Comparison of ENCODE assay signal across 1 cellular context in the genomic region with DNA sequence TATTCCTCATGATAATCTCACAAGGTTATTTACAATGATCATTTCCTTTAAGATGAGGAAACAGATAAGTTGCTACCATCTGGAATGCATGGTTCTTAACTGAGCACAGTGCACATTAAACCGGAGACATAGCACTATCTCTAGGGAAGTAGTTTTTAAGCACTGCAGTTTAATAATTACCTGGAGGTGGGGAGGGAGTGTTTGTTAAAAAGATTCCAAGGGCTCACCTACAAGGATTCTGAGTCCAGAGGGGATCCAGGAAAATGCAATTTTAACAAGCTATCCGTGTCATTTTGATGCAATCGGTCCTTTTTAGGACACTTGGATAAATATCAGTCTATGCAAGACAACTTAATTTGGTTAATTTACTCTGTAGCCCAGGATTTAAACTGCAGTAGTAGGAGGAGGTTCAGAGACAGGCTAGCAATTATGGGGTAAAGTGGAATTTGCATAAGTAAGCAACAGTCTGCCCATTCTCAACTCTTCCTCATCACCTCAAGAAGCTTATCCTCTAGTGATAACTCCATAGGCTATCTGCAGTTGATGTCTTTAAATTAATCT.
A peak's percentile ranks its signal among the peaks of the same experiment; 100 is the strongest.
TF ChIP-seq lines count a peak whose summit lies in the region.

No MANE protein-coding gene starts in this region.

TF ChIP-seq in HepG2, 621 proteins besides CTCF, POLR2A, EP300 and RAD21 (continues in another document):
- 0 out of 2 replicates have a peak, but pooled peaks have one; percentile 33 for TF ChIP-seq BCL6 (CRISPR knock-in tag; IDR thresholded peaks at IDR 0.05)
- no peak for TF ChIP-seq ZSCAN21 (CRISPR knock-in tag; IDR thresholded peaks at IDR 0.05; ENCODE audit: borderline replicate concordance)
- no peak for TF ChIP-seq ZNF260 (CRISPR knock-in tag; IDR thresholded peaks at IDR 0.05; ENCODE audit: borderline replicate concordance, low read depth)
- no peak for TF ChIP-seq KLF12 (CRISPR knock-in tag; IDR thresholded peaks at IDR 0.05; ENCODE audit: borderline replicate concordance)
- no peak for TF ChIP-seq FOXP1 (IDR thresholded peaks at IDR 0.05)
- no peak for TF ChIP-seq FOXP1 (CRISPR knock-in tag; IDR thresholded peaks at IDR 0.05)
- TF ChIP-seq SRF (IDR thresholded peaks at IDR 0.05; ENCODE audit: low read depth, low read length): peak; percentile 34; the same call in 1 of the 2 replicates
- 0 out of 2 replicates have a peak, but pooled peaks have one; percentile 14 for TF ChIP-seq ELF3 (CRISPR knock-in tag; IDR thresholded peaks at IDR 0.05)
- TF ChIP-seq MAFK (conservative IDR thresholded peaks at IDR 0.05 in 1 of 2, IDR thresholded peaks at IDR 0.05 in 1 of 2; ENCODE audit: low read length in 2 of 2): no peak
- no peak for TF ChIP-seq PHF20 (CRISPR knock-in tag; IDR thresholded peaks at IDR 0.05)
- TF ChIP-seq SNAPC4 (CRISPR knock-in tag; IDR thresholded peaks at IDR 0.05): no peak
- no peak for TF ChIP-seq ELF1 (CRISPR knock-in tag; IDR thresholded peaks at IDR 0.05)
- TF ChIP-seq ZBTB26 (CRISPR knock-in tag; IDR thresholded peaks at IDR 0.05; ENCODE audit: borderline replicate concordance): no peak
- no peak for TF ChIP-seq TMF1 (CRISPR knock-in tag; IDR thresholded peaks at IDR 0.05; ENCODE audit: low read depth)
- TF ChIP-seq, protein P1, sequence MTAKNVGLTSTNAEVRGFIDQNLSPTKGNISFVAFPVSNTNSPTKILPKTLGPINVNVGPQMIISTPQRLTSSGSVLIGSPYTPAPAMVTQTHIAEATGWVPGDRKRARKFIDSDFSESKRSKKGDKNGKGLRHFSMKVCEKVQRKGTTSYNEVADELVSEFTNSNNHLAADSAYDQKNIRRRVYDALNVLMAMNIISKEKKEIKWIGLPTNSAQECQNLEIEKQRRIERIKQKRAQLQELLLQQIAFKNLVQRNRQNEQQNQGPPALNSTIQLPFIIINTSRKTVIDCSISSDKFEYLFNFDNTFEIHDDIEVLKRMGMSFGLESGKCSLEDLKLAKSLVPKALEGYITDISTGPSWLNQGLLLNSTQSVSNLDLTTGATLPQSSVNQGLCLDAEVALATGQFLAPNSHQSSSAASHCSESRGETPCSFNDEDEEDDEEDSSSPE (CRISPR knock-in tag; IDR thresholded peaks at IDR 0.05): no peak
- no peak for TF ChIP-seq SP5 (CRISPR knock-in tag; IDR thresholded peaks at IDR 0.05; ENCODE audit: borderline replicate concordance, low read depth)
- no peak for TF ChIP-seq GMEB1 (CRISPR knock-in tag; IDR thresholded peaks at IDR 0.05; ENCODE audit: borderline replicate concordance)
- TF ChIP-seq U2AF1 (optimal IDR thresholded peaks at IDR 0.05; ENCODE audit: low read depth, low read length): no peak
- TF ChIP-seq, protein P2, sequence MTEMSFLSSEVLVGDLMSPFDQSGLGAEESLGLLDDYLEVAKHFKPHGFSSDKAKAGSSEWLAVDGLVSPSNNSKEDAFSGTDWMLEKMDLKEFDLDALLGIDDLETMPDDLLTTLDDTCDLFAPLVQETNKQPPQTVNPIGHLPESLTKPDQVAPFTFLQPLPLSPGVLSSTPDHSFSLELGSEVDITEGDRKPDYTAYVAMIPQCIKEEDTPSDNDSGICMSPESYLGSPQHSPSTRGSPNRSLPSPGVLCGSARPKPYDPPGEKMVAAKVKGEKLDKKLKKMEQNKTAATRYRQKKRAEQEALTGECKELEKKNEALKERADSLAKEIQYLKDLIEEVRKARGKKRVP (CRISPR knock-in tag; IDR thresholded peaks at IDR 0.05): no peak
- 0 out of 2 replicates have a peak, but pooled peaks have one; percentile 11 for TF ChIP-seq GATAD2A (CRISPR knock-in tag; IDR thresholded peaks at IDR 0.05)
- no peak for TF ChIP-seq HOXA9 (CRISPR knock-in tag; IDR thresholded peaks at IDR 0.05; ENCODE audit: borderline replicate concordance)
- no peak for TF ChIP-seq ZNF660 (CRISPR knock-in tag; IDR thresholded peaks at IDR 0.05; ENCODE audit: borderline replicate concordance, low read depth)
- no peak for TF ChIP-seq SNAI1 (CRISPR knock-in tag; IDR thresholded peaks at IDR 0.05; ENCODE audit: borderline replicate concordance)
- TF ChIP-seq, protein P3, sequence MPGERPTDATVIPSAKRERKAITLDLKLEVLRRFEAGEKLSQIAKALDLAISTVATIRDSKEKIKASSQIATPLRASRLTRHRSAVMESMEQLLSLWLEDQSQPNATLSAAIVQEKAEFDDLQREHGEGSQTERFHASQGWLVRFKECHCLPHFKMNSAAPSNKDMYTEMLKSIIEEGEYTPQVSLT (CRISPR knock-in tag; IDR thresholded peaks at IDR 0.05; ENCODE audit: borderline replicate concordance, low read depth): no peak
- TF ChIP-seq ARNT2 (CRISPR knock-in tag; IDR thresholded peaks at IDR 0.05; ENCODE audit: low read depth): no peak
- TF ChIP-seq PCBP2 (optimal IDR thresholded peaks at IDR 0.05; ENCODE audit: low read depth, low read length, poor library complexity, severe bottlenecking): no peak
- TF ChIP-seq ZNF350 (CRISPR knock-in tag; IDR thresholded peaks at IDR 0.05; ENCODE audit: borderline replicate concordance, low read depth): no peak
- no peak for TF ChIP-seq RARG (CRISPR knock-in tag; IDR thresholded peaks at IDR 0.05; ENCODE audit: low read depth)
- no peak for TF ChIP-seq TCF12 (IDR thresholded peaks at IDR 0.05)
- TF ChIP-seq TCF12 (CRISPR knock-in tag; IDR thresholded peaks at IDR 0.05): no peak
- no peak for TF ChIP-seq JARID2 (CRISPR knock-in tag; IDR thresholded peaks at IDR 0.05; ENCODE audit: insufficient replicate concordance)
- no peak for TF ChIP-seq GPN1 (CRISPR knock-in tag; IDR thresholded peaks at IDR 0.05; ENCODE audit: borderline replicate concordance)
- TF ChIP-seq, protein P4, sequence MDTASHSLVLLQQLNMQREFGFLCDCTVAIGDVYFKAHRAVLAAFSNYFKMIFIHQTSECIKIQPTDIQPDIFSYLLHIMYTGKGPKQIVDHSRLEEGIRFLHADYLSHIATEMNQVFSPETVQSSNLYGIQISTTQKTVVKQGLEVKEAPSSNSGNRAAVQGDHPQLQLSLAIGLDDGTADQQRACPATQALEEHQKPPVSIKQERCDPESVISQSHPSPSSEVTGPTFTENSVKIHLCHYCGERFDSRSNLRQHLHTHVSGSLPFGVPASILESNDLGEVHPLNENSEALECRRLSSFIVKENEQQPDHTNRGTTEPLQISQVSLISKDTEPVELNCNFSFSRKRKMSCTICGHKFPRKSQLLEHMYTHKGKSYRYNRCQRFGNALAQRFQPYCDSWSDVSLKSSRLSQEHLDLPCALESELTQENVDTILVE (CRISPR knock-in tag; IDR thresholded peaks at IDR 0.05): no peak
- no peak for TF ChIP-seq ZNF253 (CRISPR knock-in tag; IDR thresholded peaks at IDR 0.05; ENCODE audit: borderline replicate concordance)
- TF ChIP-seq PATZ1 (CRISPR knock-in tag; IDR thresholded peaks at IDR 0.05): no peak
- TF ChIP-seq PPARG (CRISPR knock-in tag; conservative IDR thresholded peaks at IDR 0.05): 0 out of 2 replicates have a peak, but pooled peaks have one; percentile 28
- no peak for TF ChIP-seq TCF7 (IDR thresholded peaks at IDR 0.05; ENCODE audit: low read depth)
- TF ChIP-seq TBL1XR1 (IDR thresholded peaks at IDR 0.05; ENCODE audit: borderline replicate concordance, low read length, partially characterized antibody): no peak
- TF ChIP-seq ZNF547 (CRISPR knock-in tag; IDR thresholded peaks at IDR 0.05): no peak
- no peak for TF ChIP-seq SP4 (CRISPR knock-in tag; IDR thresholded peaks at IDR 0.05)
- TF ChIP-seq, protein P5, sequence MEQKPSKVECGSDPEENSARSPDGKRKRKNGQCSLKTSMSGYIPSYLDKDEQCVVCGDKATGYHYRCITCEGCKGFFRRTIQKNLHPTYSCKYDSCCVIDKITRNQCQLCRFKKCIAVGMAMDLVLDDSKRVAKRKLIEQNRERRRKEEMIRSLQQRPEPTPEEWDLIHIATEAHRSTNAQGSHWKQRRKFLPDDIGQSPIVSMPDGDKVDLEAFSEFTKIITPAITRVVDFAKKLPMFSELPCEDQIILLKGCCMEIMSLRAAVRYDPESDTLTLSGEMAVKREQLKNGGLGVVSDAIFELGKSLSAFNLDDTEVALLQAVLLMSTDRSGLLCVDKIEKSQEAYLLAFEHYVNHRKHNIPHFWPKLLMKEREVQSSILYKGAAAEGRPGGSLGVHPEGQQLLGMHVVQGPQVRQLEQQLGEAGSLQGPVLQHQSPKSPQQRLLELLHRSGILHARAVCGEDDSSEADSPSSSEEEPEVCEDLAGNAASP (CRISPR knock-in tag; IDR thresholded peaks at IDR 0.05; ENCODE audit: borderline replicate concordance): no peak
- no peak for TF ChIP-seq ATF2 (CRISPR knock-in tag; IDR thresholded peaks at IDR 0.05)
- TF ChIP-seq GATAD1 (CRISPR knock-in tag; IDR thresholded peaks at IDR 0.05): no peak
- no peak for TF ChIP-seq NFYB (CRISPR knock-in tag; IDR thresholded peaks at IDR 0.05)
